Comparison of ENCODE assay signal across 26 cellular contexts in genomic region chr1:71026093-71026492, GRCh38. TPM values are rescaled to one million over a fixed set of nuclear protein-coding genes. Genes with fewer than 3 reads are reported as not detected.
"Had no signal": no experiment of that assay in that cellular context is flagged by ENCODE, and none has a peak within 500 bp of the region (broad histone marks: within the 10 kb centered on the region; RNA-seq: fewer than 3 reads in every experiment).

No MANE protein-coding gene starts in this region.

- H3K9me3 ChIP-seq: MG63 had no signal

- DNase-seq: KBM-7; MG63; NCI-H1092; NCI-H1417; NCI-H146; NCI-H1694 treated with DMSO at 0.1 percent for 48 hours; NCI-H1930; NCI-H2081; NCI-H2107; NCI-H2227 treated with DMSO at 0.1 percent for 48 hours; NCI-H510A; NCI-H524 treated with DMSO at 0.1 percent for 48 hours; NCI-H69; NCI-H774; NK-92 treated with Interleukin-12 subunit alpha and Interleukin-12 subunit beta, amount 100 ng/mL, for 24 hours; PC-3; SHP77; T-helper 1 cell; T-helper 17 cell had no signal

- H3K4me3 ChIP-seq: MG63 had no signal

- ATAC-seq: Panc1, PC-3, SK-N-SH treated with all-trans-retinoic acid at 6 μM for 48 hours, T-helper 17 cell had no signal

- H3K27me3 ChIP-seq: MG63 had no signal

- H3K36me3 ChIP-seq: MG63 had no signal

- H3K27ac ChIP-seq: HL-60, RWPE1 had no signal

- FAIRE-seq: HTR-8/SVneo had no signal

RNA-seq across cellular contexts. Expression of gene PTGER3, which starts 21.5 kb away (rescaled TPM):
- total RNA-seq: LHCN-M2 had no signal
- polyA plus RNA-seq: IgD-negative memory B cell had no signal
